ENCODE assay signal across 1 cellular context in the genomic region with DNA sequence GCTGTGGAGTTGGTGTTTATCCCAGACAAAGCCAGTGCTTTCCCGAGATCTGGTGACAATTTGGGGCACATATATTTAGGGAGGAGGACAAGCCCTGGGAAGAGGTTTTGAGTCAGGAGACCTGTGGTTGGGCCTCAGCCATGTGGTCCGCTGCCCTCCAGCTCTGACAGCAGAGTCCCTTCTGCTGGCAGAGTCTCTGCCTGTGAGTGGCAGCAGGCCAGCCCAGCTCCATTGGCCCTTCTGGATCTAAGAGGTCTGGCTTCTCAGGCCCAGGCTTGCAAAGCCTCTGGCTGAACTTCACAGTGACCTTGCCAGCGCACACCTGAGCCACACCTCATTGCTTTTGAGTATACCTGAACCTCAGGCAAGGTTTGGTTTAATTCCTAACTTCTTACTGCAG.
TF ChIP-seq lines count a peak whose summit lies in the region.

No MANE protein-coding gene starts in this region.

TF ChIP-seq in HepG2, 621 proteins besides CTCF, POLR2A, EP300 and RAD21 (continued from another document):
- TF ChIP-seq, protein P1, sequence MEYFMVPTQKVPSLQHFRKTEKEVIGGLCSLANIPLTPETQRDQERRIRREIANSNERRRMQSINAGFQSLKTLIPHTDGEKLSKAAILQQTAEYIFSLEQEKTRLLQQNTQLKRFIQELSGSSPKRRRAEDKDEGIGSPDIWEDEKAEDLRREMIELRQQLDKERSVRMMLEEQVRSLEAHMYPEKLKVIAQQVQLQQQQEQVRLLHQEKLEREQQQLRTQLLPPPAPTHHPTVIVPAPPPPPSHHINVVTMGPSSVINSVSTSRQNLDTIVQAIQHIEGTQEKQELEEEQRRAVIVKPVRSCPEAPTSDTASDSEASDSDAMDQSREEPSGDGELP (IDR thresholded peaks at IDR 0.05; ENCODE audit: borderline replicate concordance, low read depth), result no peak
- no peak for TF ChIP-seq ZNF274 (CRISPR knock-in tag; IDR thresholded peaks at IDR 0.05)
